Comparison of ENCODE assay signal across 8 cellular contexts in the genomic region with DNA sequence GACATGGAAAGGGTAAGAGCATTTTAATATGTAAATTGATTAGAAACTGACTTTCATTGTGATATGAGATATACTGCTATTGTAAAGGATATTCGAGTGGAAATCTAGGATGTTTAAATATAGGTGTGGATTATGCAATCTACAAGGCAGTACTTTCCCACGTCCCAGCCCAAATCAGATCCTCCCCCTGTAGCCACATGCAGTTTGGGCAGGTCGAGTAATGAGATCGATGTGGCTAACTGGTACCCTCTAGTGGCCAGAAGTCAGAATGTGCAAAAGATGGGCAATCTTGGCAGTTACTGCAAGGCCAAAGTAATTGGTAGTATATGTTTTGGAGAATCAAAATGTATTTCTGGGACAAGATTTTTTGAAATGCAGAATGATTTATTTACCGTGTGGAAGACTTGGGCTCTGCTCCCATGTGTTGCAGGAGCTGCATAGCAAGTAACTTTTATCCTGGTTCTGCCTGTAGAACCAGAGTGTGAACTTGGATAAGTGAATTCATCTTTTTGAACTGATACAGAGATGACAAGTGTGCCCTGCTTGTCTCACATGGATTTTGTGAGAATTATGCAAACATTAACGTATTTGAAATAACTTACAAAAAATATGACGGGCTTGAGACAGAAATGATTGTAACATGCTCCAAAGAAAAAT.
DNase-seq lines count a peak whose midpoint lies in the region; ATAC-seq lines count a peak whose summit lies in the region.

No MANE protein-coding gene starts in this region.

- no peak overlapping the region for H3K4me3 ChIP-seq in MG63

- POLR2A ChIA-PET in T-cell (lab: Charles Lee): no interaction called here

- DNase-seq in DMS114 treated with DMSO at 0.1 percent for 48 hours (lab: John Stamatoyannopoulos, UW; ENCODE audit: unreplicated experiment): peak; percentile 83
- peak; percentile 49 for DNase-seq in MG63
- DNase-seq in T-cell: peak in 22 of 34 experiments; percentile 2 to 27 (median 10)
- peak; percentile 10 to 67 for DNase-seq in cerebellar nuclear complex (lab: John Stamatoyannopoulos, UW)
- DNase-seq in kidney glomerular epithelial cell (lab: John Stamatoyannopoulos, UW): peak; percentile 46
- peak; percentile 9 for DNase-seq in stimulated activated CD4-positive, alpha-beta T cell treated with anti-CD3 and anti-CD28 coated beads, Interleukin-2, amount 100 ng/mL, for 4 hours (ENCODE audit: low read depth)

- no peaks in the 10 kb centered on the region for H3K9me3 ChIP-seq in MG63

- H3K36me3 Mint-ChIP-seq in T-cell: no peaks in the 10 kb centered on the region

- H3K36me3 ChIP-seq in MG63: no peaks in the 10 kb centered on the region

- no peak overlapping the region for H3K27ac Mint-ChIP-seq in T-cell

- CTCF ChIA-PET in T-cell (lab: Charles Lee): no interaction called here

- peaks cover 5 to 10% of the 10 kb centered on the region in 2 donors for H3K27me3 Mint-ChIP-seq in T-cell

- H3K4me3 Mint-ChIP-seq in T-cell: no peak overlapping the region

- no peaks in the 10 kb centered on the region for H3K9me3 Mint-ChIP-seq in T-cell

- no peaks in the 10 kb centered on the region for H3K4me1 Mint-ChIP-seq in T-cell

- ATAC-seq in GM21423 (IDR thresholded peaks at IDR 0.05; ENCODE audit: unreplicated experiment) (peak; percentile 76), T-cell (replicated peaks in 1 of 4) (no peak), HG03571 (IDR thresholded peaks at IDR 0.05; ENCODE audit: unreplicated experiment) (no peak)

- no peaks in the 10 kb centered on the region for H3K27me3 ChIP-seq in MG63

Comparison
In these comparisons a context has a peak if more than half of its experiments do, and no peak if none do; other contexts are left out.
1. DNase-seq: peak in every context shown above with its lines; median percentile 83 in DMS114 treated with DMSO at 0.1 percent for 48 hours; 49 in MG63; 46 in kidney glomerular epithelial cell; 38 in cerebellar nuclear complex; 10 in T-cell; 9 in stimulated activated CD4-positive, alpha-beta T cell treated with anti-CD3 and anti-CD28 coated beads, Interleukin-2, amount 100 ng/mL, for 4 hours.